8 cellular contexts compared by ENCODE assay signal in the genomic region with DNA sequence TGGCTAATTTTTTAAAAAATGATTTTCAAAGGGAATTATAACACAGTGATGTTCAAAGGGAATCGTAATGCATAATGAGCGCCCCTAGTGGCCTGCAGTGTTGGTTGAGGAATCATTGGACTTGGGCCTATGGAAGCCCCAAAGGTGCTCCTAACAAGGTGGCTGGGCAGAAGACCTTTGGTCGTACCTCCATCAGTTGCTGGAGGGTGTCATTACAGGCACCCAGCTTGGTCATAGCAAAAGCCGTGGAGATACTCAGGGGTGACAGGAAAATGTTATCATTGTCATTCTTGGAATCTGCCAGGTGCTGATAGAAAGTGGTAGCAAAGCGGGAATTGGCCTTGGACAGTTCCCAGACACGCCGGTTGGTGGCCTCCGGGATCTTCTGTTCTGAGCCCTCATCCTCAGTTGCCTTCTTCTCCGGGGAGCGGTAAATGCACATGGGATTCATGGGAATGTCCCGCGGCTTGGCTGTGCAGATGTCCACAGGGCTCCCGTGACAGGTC. TPM values are rescaled to one million over a fixed set of nuclear protein-coding genes. Genes with fewer than 3 reads are reported as not detected.
DNase-seq lines count a peak whose midpoint lies in the region; ATAC-seq and TF ChIP-seq lines count a peak whose summit lies in the region.

No MANE protein-coding gene starts in this region.

- H3K23me2 ChIP-seq in H9 (ENCODE audit: insufficient read length, low read depth, low read length, poor library complexity, severe bottlenecking), result no peaks in the 10 kb centered on the region

- H3K4me3 ChIP-seq in fibroblast of mammary gland (ENCODE audit: control insufficient read depth, low read depth, low read length), result no peak overlapping the region

- no peak overlapping the region for H2AFZ ChIP-seq in H9 (ENCODE audit: low read length)

- H3K4me3 Mint-ChIP-seq in CD4-positive, alpha-beta T cell, result no peak overlapping the region
- H3K4me3 Mint-ChIP-seq in H9, result no peak overlapping the region

- no CpG with 5 or more reads among the region's 13 CpGs for WGBS in H9 (ENCODE audit: extremely low coverage, insufficient read length, low lambda C conversion rate)

- H2BK120ac ChIP-seq in H9 (ENCODE audit: low read depth, low read length, poor library complexity, severe bottlenecking), result no peak overlapping the region

- no peak overlapping the region for H4K91ac ChIP-seq in H9 (ENCODE audit: insufficient read length, low read depth, low read length)

- H3K4me1 Mint-ChIP-seq in CD4-positive, alpha-beta T cell (ENCODE audit: low read depth), result no peaks in the 10 kb centered on the region
- no peaks in the 10 kb centered on the region for H3K4me1 Mint-ChIP-seq in H9

- peaks cover 4% of the 10 kb centered on the region for H3K36me3 Mint-ChIP-seq in CD4-positive, alpha-beta T cell (ENCODE audit: low read depth)
- no peaks in the 10 kb centered on the region for H3K36me3 Mint-ChIP-seq in H9 (ENCODE audit: insufficient read depth in 1 of 3, low read depth in 3 of 3)

- H3K27me3 Mint-ChIP-seq in CD4-positive, alpha-beta T cell, result no peaks in the 10 kb centered on the region
- H3K27me3 Mint-ChIP-seq in H9 (ENCODE audit: low read depth), result peaks cover 3% of the 10 kb centered on the region; the same call in 1 of the 2 replicates

- no peak overlapping the region for H3K56ac ChIP-seq in H9 (ENCODE audit: insufficient read length, low read depth, low read length)

- no peak overlapping the region for H2AK5ac ChIP-seq in H9 (ENCODE audit: insufficient read length, low read length)

- no peak for ATAC-seq in CD4-positive, alpha-beta T cell (ENCODE audit: poor library complexity)
- no peak for ATAC-seq in HG02571 (IDR thresholded peaks at IDR 0.05; ENCODE audit: unreplicated experiment)
- ATAC-seq in GM18520 (IDR thresholded peaks at IDR 0.05; ENCODE audit: unreplicated experiment), result no peak

- in situ Hi-C loops in SK-MEL-5 (cut with HindIII; ENCODE audit: low pct_unique_long_range_greater_than_20kb, low sequenced_read_pairs), result no loop called here

- no peak overlapping the region for H4K5ac ChIP-seq in H9 (ENCODE audit: insufficient read length, low read depth, low read length)

- POLR2A ChIA-PET in CD4-positive, alpha-beta T cell (lab: Charles Lee), result no interaction called here

- no peak overlapping the region for H3K14ac ChIP-seq in H9 (ENCODE audit: insufficient read depth, low read length)

- H2BK12ac ChIP-seq in H9 (ENCODE audit: insufficient read length, low read depth, low read length), result no peak overlapping the region

- H4K8ac ChIP-seq in H9 (replicated peaks; ENCODE audit: insufficient read length, low read depth, low read length), result no peak overlapping the region

- no peak overlapping the region for H2BK5ac ChIP-seq in H9 (ENCODE audit: insufficient read length, low read length)

- peak in 2 of 10 experiments; percentile 2 to 19 for DNase-seq in CD4-positive, alpha-beta T cell
- DNase-seq in H9, result peak; percentile 41
- peak; percentile 82 for DNase-seq in SK-MEL-5 (ENCODE audit: low read depth, low spot score)
- DNase-seq in fibroblast of mammary gland (ENCODE audit: low read depth), result peak; percentile 28
- DNase-seq in stimulated activated CD8-positive, alpha-beta memory T cell treated with anti-CD3 and anti-CD28 coated beads, Interleukin-4, amount 100 ng/mL, for 48 hours, result peak; percentile 57
- no peak for DNase-seq in posterior vena cava (ENCODE audit: low spot score)

- no peak overlapping the region for H3K18ac ChIP-seq in H9 (ENCODE audit: insufficient read length, low read depth, low read length)

- no peaks in the 10 kb centered on the region for H3K27me3 ChIP-seq in CD4-positive, alpha-beta T cell (ENCODE audit: control insufficient read depth, insufficient read depth, low read length)
- H3K27me3 ChIP-seq in H9 (ENCODE audit: insufficient read depth, low read length), result no peaks in the 10 kb centered on the region

- no peak overlapping the region for H3K4ac ChIP-seq in H9 (ENCODE audit: low read depth, low read length)

- H4K20me1 ChIP-seq in H9 (ENCODE audit: control insufficient read depth, insufficient read depth, insufficient read length), result no peaks in the 10 kb centered on the region

- H2BK20ac ChIP-seq in H9 (ENCODE audit: low read depth, low read length, poor library complexity, severe bottlenecking), result no peak overlapping the region

- no peak overlapping the region for H2BK15ac ChIP-seq in H9 (ENCODE audit: low read depth, low read length)

- CTCF ChIA-PET in CD4-positive, alpha-beta T cell (lab: Charles Lee), result no interaction called here

- H3K9ac ChIP-seq in H9 (ENCODE audit: extremely low read depth, insufficient read length, low read length), result no peak overlapping the region

- no peak overlapping the region for H3K27ac Mint-ChIP-seq in CD4-positive, alpha-beta T cell
- no peak overlapping the region for H3K27ac Mint-ChIP-seq in H9

- peak; percentile 39 for TF ChIP-seq CTCF in CD4-positive, alpha-beta T cell (IDR thresholded peaks at IDR 0.05)
- TF ChIP-seq CTCF in H9 (conservative IDR thresholded peaks at IDR 0.05), result peak; percentile 89
- TF ChIP-seq CTCF in fibroblast of mammary gland (conservative IDR thresholded peaks at IDR 0.05; ENCODE audit: control insufficient read depth, insufficient read depth, low read depth, low read length), result peak; percentile 72

- no peak overlapping the region for H3K27ac ChIP-seq in CD4-positive, alpha-beta T cell (ENCODE audit: low read depth, low read length)
- no peak overlapping the region for H3K27ac ChIP-seq in H9 (ENCODE audit: insufficient read length, low read depth, low read length)

- intact Hi-C loops in CD4-positive, alpha-beta T cell (cut with DNase I, micrococcal nuclease), result no loop called here
- intact Hi-C loops in posterior vena cava (cut with DNase I), result no loop called here

- no peaks in the 10 kb centered on the region for H3K79me2 ChIP-seq in H9 (ENCODE audit: insufficient read depth, low read length)

- no peak overlapping the region for H3K23ac ChIP-seq in H9 (ENCODE audit: insufficient read length, low read depth, low read length)

- H3K4me2 ChIP-seq in H9 (ENCODE audit: insufficient read depth, insufficient read length, low read length), result no peak overlapping the region

- no peaks in the 10 kb centered on the region for H3K9me3 Mint-ChIP-seq in CD4-positive, alpha-beta T cell
- H3K9me3 Mint-ChIP-seq in H9, result no peaks in the 10 kb centered on the region; a peak in 2 of 5 replicates

- H3K4me1 ChIP-seq in H9 (ENCODE audit: insufficient read depth, low read length), result no peaks in the 10 kb centered on the region

- no peaks in the 10 kb centered on the region for H3K79me1 ChIP-seq in H9 (ENCODE audit: insufficient read depth, low read depth, low read length, poor library complexity, severe bottlenecking)

- no peak overlapping the region for H3T11ph ChIP-seq in H9 (ENCODE audit: low read length)

- no peaks in the 10 kb centered on the region for H3K9me3 ChIP-seq in CD4-positive, alpha-beta T cell (ENCODE audit: control insufficient read depth, low read length)
- H3K9me3 ChIP-seq in H9 (ENCODE audit: control insufficient read depth, low read depth, low read length), result no peaks in the 10 kb centered on the region

RNA-seq across cellular contexts. Expression of a gene that starts 2.7 kb away (rescaled TPM):
- not detected for total RNA-seq in CD4-positive, alpha-beta T cell
- total RNA-seq in H9 (2021) (not detected in 2 replicates), posterior vena cava (under 1 TPM in 1 of 2 donors, not detected in 1; 0.65 TPM)
- total RNA-seq in SK-MEL-5 (2014; rRNA removed; shearing (Covaris generic)), result not detected in 2 replicates
- polyA plus RNA-seq in SK-MEL-5 (2015; cell fraction: cytosol; rRNA removed), result not detected in 2 replicates
- not detected in 2 replicates for polyA plus RNA-seq in SK-MEL-5 (2015; cell fraction: nucleus; rRNA removed)

RNA-seq across cellular contexts. Expression of a gene that starts 46.2 kb away (rescaled TPM):
- 10 to 100 TPM; 15.1 to 16.0 TPM for total RNA-seq in CD4-positive, alpha-beta T cell
- total RNA-seq in H9 (2021) (10.6 and 12.0 TPM in 2 replicates), posterior vena cava (10 to 100 TPM; 12.0 to 15.0 TPM)
- total RNA-seq in SK-MEL-5 (2014; rRNA removed; shearing (Covaris generic)), result 8.0 and 8.3 TPM in 2 replicates
- polyA plus RNA-seq in SK-MEL-5 (2015; cell fraction: cytosol; rRNA removed), result 2.0 TPM in 2 replicates
- 9.6 and 11.7 TPM in 2 replicates for polyA plus RNA-seq in SK-MEL-5 (2015; cell fraction: nucleus; rRNA removed)

RNA-seq across cellular contexts. Expression of a gene that starts 46.6 kb away (rescaled TPM):
- total RNA-seq in CD4-positive, alpha-beta T cell, result 100 to 1,000 TPM; 865 to 867 TPM
- total RNA-seq in H9 (2021) (677 and 690 TPM in 2 replicates), posterior vena cava (100 to 1,000 TPM; 185 to 193 TPM)
- total RNA-seq in SK-MEL-5 (2014; rRNA removed; shearing (Covaris generic)), result 588 and 660 TPM in 2 replicates
- polyA plus RNA-seq in SK-MEL-5 (2015; cell fraction: cytosol; rRNA removed), result 242 and 314 TPM in 2 replicates
- 2,289 and 2,695 TPM in 2 replicates for polyA plus RNA-seq in SK-MEL-5 (2015; cell fraction: nucleus; rRNA removed)

Comparison
In these comparisons a context has a peak if more than half of its experiments do, and no peak if none do; other contexts are left out.
1. CTCF ChIP-seq: peak in every context shown above with its lines; median percentile 89 in H9; 72 in fibroblast of mammary gland; 39 in CD4-positive, alpha-beta T cell.